16 cellular contexts compared by ENCODE assay signal in genomic region chr15:71526061-71526460, GRCh38.
DNase-seq lines count a peak whose midpoint lies in the region; ATAC-seq and TF ChIP-seq lines count a peak whose summit lies in the region.
"Had no signal": no experiment of that assay in that cellular context is flagged by ENCODE, and none has a peak within 500 bp of the region (broad histone marks: within the 10 kb centered on the region; RNA-seq: fewer than 3 reads in every experiment).

No MANE protein-coding gene starts in this region.

- H3K27ac ChIP-seq in A673 (ENCODE audit: low read depth, low read length, poor library complexity, severe bottlenecking) (no peak overlapping the region), esophagus squamous epithelium (peak overlapping the region; percentile 11 to 65 (median 44)), OCI-LY7 (ENCODE audit: low read depth, low read length, poor library complexity, severe bottlenecking) (no peak overlapping the region)
- H3K27ac ChIP-seq: WERI-Rb-1 had no signal

- H3K4me3 ChIP-seq in A673 (ENCODE audit: low read depth, low read length, poor library complexity, severe bottlenecking) (no peak overlapping the region), MG63 (peak overlapping the region; percentile 17), esophagus squamous epithelium (peak overlapping the region in 1 of 4 donors; percentile 6), OCI-LY7 (ENCODE audit: low read depth, low read length, poor library complexity, severe bottlenecking) (no peak overlapping the region)

- no TSS peak for BruUV-seq in A673 (replicated peaks; lab: Mats Ljungman, UMichigan)
- no TSS peak for BruUV-seq in OCI-LY7 (replicated peaks; lab: Mats Ljungman, UMichigan)

- DNase-seq in A673 (ENCODE audit: low spot score) (peak; percentile 39), MG63 (peak; percentile 23), esophagus squamous epithelium (lab: John Stamatoyannopoulos, UW) (no peak), myocyte (ENCODE audit: low read depth) (peak; percentile 27), OCI-LY7 (ENCODE audit: low spot score) (no peak), NCI-H524 treated with DMSO at 0.1 percent for 48 hours (lab: John Stamatoyannopoulos, UW) (no peak)
- no peak for DNase-seq in activated naive CD8-positive, alpha-beta T cell treated with anti-CD3 and anti-CD28 coated beads for 36 hours
- DNase-seq: ACHN, dorsolateral prefrontal cortex, left colon, NCI-H1694 treated with DMSO at 0.1 percent for 48 hours, occipital lobe, WERI-Rb-1 had no signal

- 5 to 11% methylated on average over 6 of the region's 6 CpGs for WGBS in esophagus squamous epithelium, 2 donors

- TF ChIP-seq CTCF in A673 (conservative IDR thresholded peaks at IDR 0.05; ENCODE audit: low read depth, low read length): no peak
- TF ChIP-seq CTCF in esophagus squamous epithelium (IDR thresholded peaks at IDR 0.05): no peak
- TF ChIP-seq CTCF in OCI-LY7 (conservative IDR thresholded peaks at IDR 0.05; ENCODE audit: low read length): no peak

- no peak overlapping the region for H3K4me2 ChIP-seq in OCI-LY7 (ENCODE audit: low read length)

- H3K9me3 ChIP-seq in A673 (ENCODE audit: low read depth, low read length, poor library complexity, severe bottlenecking) (no peaks in the 10 kb centered on the region), MG63 (no peaks in the 10 kb centered on the region), esophagus squamous epithelium (no peaks in the 10 kb centered on the region), OCI-LY7 (ENCODE audit: low read length) (no peaks in the 10 kb centered on the region)

- no peak overlapping the region for H2AFZ ChIP-seq in OCI-LY7 (ENCODE audit: low read length)

- H3K4me1 Mint-ChIP-seq in activated naive CD8-positive, alpha-beta T cell treated with anti-CD3 and anti-CD28 coated beads for 36 hours: no peaks in the 10 kb centered on the region

- no peak for ATAC-seq in GM18870 (IDR thresholded peaks at IDR 0.05; ENCODE audit: unreplicated experiment)
- ATAC-seq: left colon had no signal

- peaks cover 47% of the 10 kb centered on the region for H3K27me3 Mint-ChIP-seq in activated naive CD8-positive, alpha-beta T cell treated with anti-CD3 and anti-CD28 coated beads for 36 hours

- H3K4me1 ChIP-seq in A673 (ENCODE audit: insufficient read depth, low read length, poor library complexity, severe bottlenecking): no peaks in the 10 kb centered on the region
- H3K4me1 ChIP-seq in esophagus squamous epithelium: peaks cover 0 to 52% (median 7%) of the 10 kb centered on the region in 3 donors
- H3K4me1 ChIP-seq in OCI-LY7 (ENCODE audit: insufficient read depth, low read length, poor library complexity, severe bottlenecking): no peaks in the 10 kb centered on the region

- H3K4me3 Mint-ChIP-seq in activated naive CD8-positive, alpha-beta T cell treated with anti-CD3 and anti-CD28 coated beads for 36 hours: no peak overlapping the region
- H3K4me3 Mint-ChIP-seq: activated naive CD8-positive, alpha-beta T cell; IgD-negative memory B cell had no signal

- H3K27ac Mint-ChIP-seq in activated naive CD8-positive, alpha-beta T cell treated with anti-CD3 and anti-CD28 coated beads for 36 hours: no peak overlapping the region
- H3K27ac Mint-ChIP-seq: activated naive CD8-positive, alpha-beta T cell; IgD-negative memory B cell had no signal

- POLR2A ChIA-PET in A673 (lab: Charles Lee; ENCODE audit: low non-redundant PET): no interaction called here
- POLR2A ChIA-PET in OCI-LY7 (lab: Charles Lee): no interaction called here

- CTCF ChIA-PET in A673 (lab: Charles Lee) (no interaction called here), OCI-LY7 (lab: Charles Lee; ENCODE audit: unreplicated experiment) (no interaction called here)

- H4K20me1 ChIP-seq in OCI-LY7 (ENCODE audit: insufficient read depth, low read length): no peaks in the 10 kb centered on the region

- no peaks in the 10 kb centered on the region for H3K36me3 Mint-ChIP-seq in activated naive CD8-positive, alpha-beta T cell treated with anti-CD3 and anti-CD28 coated beads for 36 hours
- H3K36me3 Mint-ChIP-seq: activated naive CD8-positive, alpha-beta T cell; IgD-negative memory B cell had no signal

- H3K79me2 ChIP-seq in OCI-LY7 (ENCODE audit: insufficient read depth, low read depth, low read length): no peaks in the 10 kb centered on the region

- no peak for TF ChIP-seq POLR2A in esophagus squamous epithelium (IDR thresholded peaks at IDR 0.05)

- no peaks in the 10 kb centered on the region for H3K9me2 ChIP-seq in OCI-LY7 (ENCODE audit: insufficient read depth, low read length)

- intact Hi-C loops in A673 (cut with micrococcal nuclease; ENCODE audit: unreplicated experiment) (no loop called here), esophagus squamous epithelium (cut with DNase I) (no loop called here), OCI-LY7 (cut with micrococcal nuclease; ENCODE audit: unreplicated experiment) (no loop called here)

- H3K36me3 ChIP-seq in A673 (ENCODE audit: insufficient read depth, low read length, poor library complexity, severe bottlenecking) (no peaks in the 10 kb centered on the region), MG63 (no peaks in the 10 kb centered on the region), esophagus squamous epithelium (no peaks in the 10 kb centered on the region), OCI-LY7 (ENCODE audit: insufficient read depth, low read length) (no peaks in the 10 kb centered on the region)
- H3K36me3 ChIP-seq: WERI-Rb-1 had no signal

- H3K9me3 Mint-ChIP-seq in activated naive CD8-positive, alpha-beta T cell treated with anti-CD3 and anti-CD28 coated beads for 36 hours: no peaks in the 10 kb centered on the region

- H3K27me3 ChIP-seq in A673 (replicated peaks; ENCODE audit: insufficient read depth, low read depth, low read length, poor library complexity) (peaks cover 87% of the 10 kb centered on the region), MG63 (no peaks in the 10 kb centered on the region), esophagus squamous epithelium (no peaks in the 10 kb centered on the region)

Comparison
In these comparisons a context has a peak if more than half of its experiments do, and no peak if none do; other contexts are left out.
1. DNase-seq: peak in A673 (single experiment), MG63 (single experiment) and myocyte (single experiment); none in esophagus squamous epithelium (single experiment), activated naive CD8-positive, alpha-beta T cell treated with anti-CD3 and anti-CD28 coated beads for 36 hours (single experiment), OCI-LY7 (single experiment) and NCI-H524 treated with DMSO at 0.1 percent for 48 hours (single experiment).
2. H3K27ac ChIP-seq: peak in esophagus squamous epithelium (4 of 4); none in A673 (single experiment) and OCI-LY7 (single experiment).